Comparison of ENCODE assay signal across 8 cellular contexts in the genomic region with DNA sequence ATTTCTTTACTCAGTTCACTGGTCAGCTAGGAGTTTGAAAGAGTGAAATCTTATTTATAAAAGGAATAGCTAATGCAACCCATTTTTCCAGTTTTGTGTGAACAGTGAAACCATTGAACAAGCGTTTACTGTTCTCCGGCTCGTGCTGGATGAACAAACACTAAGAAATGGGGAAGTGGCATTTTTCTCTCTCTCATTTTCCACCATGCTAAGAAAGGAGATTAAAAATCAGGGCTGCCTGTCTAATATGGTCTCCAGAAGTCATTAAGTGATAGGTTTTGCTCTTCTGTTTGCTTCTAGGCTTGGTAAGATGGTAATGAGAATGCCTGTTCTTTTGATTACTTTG. TPM values are rescaled to one million over a fixed set of nuclear protein-coding genes. Genes with fewer than 3 reads are reported as not detected.
DNase-seq lines count a peak whose midpoint lies in the region; ATAC-seq and TF ChIP-seq lines count a peak whose summit lies in the region.

No MANE protein-coding gene starts in this region.

- peaks cover 9% of the 10 kb centered on the region for H3K4me1 Mint-ChIP-seq in CD4-positive, alpha-beta T cell (ENCODE audit: low read depth)

- H3K4me3 Mint-ChIP-seq in CD4-positive, alpha-beta T cell, result peak overlapping the region; percentile 90

- ATAC-seq in CD4-positive, alpha-beta T cell (ENCODE audit: poor library complexity), result no peak
- ATAC-seq in GM21360 (IDR thresholded peaks at IDR 0.05; ENCODE audit: unreplicated experiment) (peak; percentile 28), lower lobe of right lung (peak in 1 of 2 donors; percentile 6)

- H3K4me3 ChIP-seq in HL-60 (replicated peaks; ENCODE audit: insufficient read depth, low read length), result peak overlapping the region; percentile 84
- peak overlapping the region; percentile 66 to 85 for H3K4me3 ChIP-seq in ascending aorta
- H3K4me3 ChIP-seq in lower lobe of right lung, result peak overlapping the region; percentile 91
- peak overlapping the region; percentile 86 to 88 for H3K4me3 ChIP-seq in vagina

- H3K27ac Mint-ChIP-seq in CD4-positive, alpha-beta T cell, result peak overlapping the region; percentile 82

- H3K36me3 ChIP-seq in ascending aorta (no peaks in the 10 kb centered on the region), lower lobe of right lung (peaks cover 13% of the 10 kb centered on the region), vagina (no peaks in the 10 kb centered on the region)

- no peak for DNase-seq in CD4-positive, alpha-beta T cell
- peak in 1 of 2 experiments; percentile 48 for DNase-seq in HL-60 (ENCODE audit: low read depth in 1 of 2, low spot score in 1 of 2)
- DNase-seq in ascending aorta (ENCODE audit: low spot score in 2 of 2), result no peak
- DNase-seq in lower lobe of right lung, result no peak
- no peak for DNase-seq in vagina (ENCODE audit: extremely low spot score in 2 of 2)
- DNase-seq in NCI-H1436 treated with DMSO at 0.1 percent for 48 hours (lab: John Stamatoyannopoulos, UW), result no peak
- DNase-seq in DMS79 treated with DMSO at 0.1 percent for 48 hours (lab: John Stamatoyannopoulos, UW), result no peak

- CTCF ChIA-PET in CD4-positive, alpha-beta T cell (lab: Charles Lee), result interaction anchor here (0.7 kb wide), 1 partner anchor 38 kb away, joined by 3 read pairs; no protein-coding TSS in a partner anchor

- TF ChIP-seq CTCF in CD4-positive, alpha-beta T cell (IDR thresholded peaks at IDR 0.05), result no peak
- TF ChIP-seq CTCF in HL-60 (IDR thresholded peaks at IDR 0.05; ENCODE audit: insufficient read depth, low read length), result no peak
- TF ChIP-seq CTCF in ascending aorta (IDR thresholded peaks at IDR 0.05), result no peak
- no peak for TF ChIP-seq CTCF in lower lobe of right lung (IDR thresholded peaks at IDR 0.05)
- no peak for TF ChIP-seq CTCF in vagina (IDR thresholded peaks at IDR 0.05)

- peak overlapping the region; percentile 78 for H3K27ac ChIP-seq in CD4-positive, alpha-beta T cell (ENCODE audit: low read depth, low read length)
- peak overlapping the region; percentile 99 for H3K27ac ChIP-seq in HL-60 (replicated peaks)
- H3K27ac ChIP-seq in ascending aorta, result peak overlapping the region; percentile 85 to 94
- H3K27ac ChIP-seq in lower lobe of right lung, result peak overlapping the region; percentile 99
- peak overlapping the region; percentile 90 for H3K27ac ChIP-seq in vagina

- TF ChIP-seq POLR2A in vagina (IDR thresholded peaks at IDR 0.05), result no peak

- intact Hi-C loops in CD4-positive, alpha-beta T cell (cut with DNase I, micrococcal nuclease), result loop anchor here in 1 of 2 experiments (5.0 kb wide), 1 partner anchor 39 kb away; the partner anchor contains the start of gene MPC1
- intact Hi-C loops in ascending aorta (cut with DNase I), result loop anchor here (5.0 kb wide), 1 partner anchor 284 kb away; the partner anchor contains the start of gene RPS6KA2
- intact Hi-C loops in lower lobe of right lung (cut with DNase I), result no loop called here
- intact Hi-C loops in vagina (cut with DNase I), result no loop called here

- POLR2A ChIA-PET in CD4-positive, alpha-beta T cell (lab: Charles Lee), result interaction anchor here (0.9 to 2.1 kb wide), 5 partner anchors 38 to 615 kb away, joined by 3 to 8 read pairs (median 4); partner anchors contain the start of genes RNASET2 and RPS6KA2

- H3K9me3 ChIP-seq in CD4-positive, alpha-beta T cell (ENCODE audit: control insufficient read depth, low read length), result no peaks in the 10 kb centered on the region
- H3K9me3 ChIP-seq in ascending aorta (no peaks in the 10 kb centered on the region), lower lobe of right lung (no peaks in the 10 kb centered on the region), vagina (no peaks in the 10 kb centered on the region)

- H3K27me3 ChIP-seq in CD4-positive, alpha-beta T cell (ENCODE audit: control insufficient read depth, insufficient read depth, low read length), result no peaks in the 10 kb centered on the region
- no peaks in the 10 kb centered on the region for H3K27me3 ChIP-seq in HL-60 (ENCODE audit: insufficient read depth, poor library complexity, severe bottlenecking)
- no peaks in the 10 kb centered on the region for H3K27me3 ChIP-seq in ascending aorta
- no peaks in the 10 kb centered on the region for H3K27me3 ChIP-seq in lower lobe of right lung (ENCODE audit: low read depth)
- H3K27me3 ChIP-seq in vagina, result no peaks in the 10 kb centered on the region

- H3K9me3 Mint-ChIP-seq in CD4-positive, alpha-beta T cell, result no peaks in the 10 kb centered on the region

- H3K27me3 Mint-ChIP-seq in CD4-positive, alpha-beta T cell, result no peaks in the 10 kb centered on the region

- peaks cover 6% of the 10 kb centered on the region for H3K36me3 Mint-ChIP-seq in CD4-positive, alpha-beta T cell (ENCODE audit: low read depth)

- peaks cover 12 to 15% of the 10 kb centered on the region in 2 donors for H3K4me1 ChIP-seq in ascending aorta
- peaks cover 26% of the 10 kb centered on the region for H3K4me1 ChIP-seq in lower lobe of right lung
- H3K4me1 ChIP-seq in vagina, result peaks cover 33% of the 10 kb centered on the region

RNA-seq across cellular contexts. Expression of gene SFT2D1, which starts 0.8 kb away (rescaled TPM):
- total RNA-seq in CD4-positive, alpha-beta T cell, result 10 to 100 TPM; 10.4 to 12.5 TPM
- 77.7 TPM for total RNA-seq in ascending aorta
- total RNA-seq in lower lobe of right lung, result 52.8 TPM
- total RNA-seq in vagina, result 23.3 TPM

RNA-seq across cellular contexts. Expression of gene PRR18, which starts 34.9 kb away (rescaled TPM):
- total RNA-seq in CD4-positive, alpha-beta T cell, result not detected
- not detected for total RNA-seq in ascending aorta
- 0.59 TPM for total RNA-seq in lower lobe of right lung
- not detected for total RNA-seq in vagina

RNA-seq across cellular contexts. Expression of gene MPC1, which starts 39.6 kb away (rescaled TPM):
- total RNA-seq in CD4-positive, alpha-beta T cell, result 10 to 100 TPM; 17.4 to 19.3 TPM
- total RNA-seq in ascending aorta (23.8 TPM), lower lobe of right lung (46.8 TPM), vagina (44.0 TPM)
